10 cellular contexts compared by ENCODE assay signal in genomic region chrX:101619336-101619735, GRCh38. TPM values are rescaled to one million over a fixed set of nuclear protein-coding genes. Genes with fewer than 3 reads are reported as not detected.
DNase-seq lines count a peak whose midpoint lies in the region; ATAC-seq and TF ChIP-seq lines count a peak whose summit lies in the region.
"Had no signal": no experiment of that assay in that cellular context is flagged by ENCODE, and none has a peak within 500 bp of the region (broad histone marks: within the 10 kb centered on the region; RNA-seq: fewer than 3 reads in every experiment).

No MANE protein-coding gene starts in this region.

- H3K27ac Mint-ChIP-seq in activated naive CD4-positive, alpha-beta T cell treated with anti-CD3 and anti-CD28 coated beads, Interleukin-2, amount 50 U/mL, for 72 hours, result peak overlapping the region in 1 of 2 donors; percentile 81
- peak overlapping the region; percentile 64 for H3K27ac Mint-ChIP-seq in activated T-helper 2 cell treated with anti-CD3 and anti-CD28 coated beads, Interferon-gamma antibody, Interleukin-2, Interleukin-4, amounts not matched to agents 10 μg/mL and 5 μg/mL and 100 μg/mL, durations not matched to agents 14 hours and 24 hours and 36 hours
- peak overlapping the region; percentile 83 for H3K27ac Mint-ChIP-seq in stimulated activated naive CD8-positive, alpha-beta T cell treated with anti-CD3 and anti-CD28 coated beads, Interleukin-15, Interleukin-2, amounts not matched to agents 100 ng/mL and 50 ng/mL, for 24 hours

- no peak for TF ChIP-seq CTCF in GM13976 (IDR thresholded peaks at IDR 0.05; ENCODE audit: borderline replicate concordance, control extremely low read depth, extremely low read depth, insufficient read depth, missing control alignments)

- H3K4me1 Mint-ChIP-seq in activated T-helper 2 cell treated with anti-CD3 and anti-CD28 coated beads, Interferon-gamma antibody, Interleukin-2, Interleukin-4, amounts not matched to agents 10 μg/mL and 5 μg/mL and 100 μg/mL, durations not matched to agents 14 hours and 24 hours and 36 hours (ENCODE audit: low read depth), result peaks cover 50% of the 10 kb centered on the region
- H3K4me1 Mint-ChIP-seq in stimulated activated naive CD8-positive, alpha-beta T cell treated with anti-CD3 and anti-CD28 coated beads, Interleukin-15, Interleukin-2, amounts not matched to agents 100 ng/mL and 50 ng/mL, for 24 hours (ENCODE audit: low read depth), result peaks cover 59% of the 10 kb centered on the region

- H4K12ac ChIP-seq in trophoblast cell (ENCODE audit: low read depth, low read length), result no peak overlapping the region

- DNase-seq in activated naive CD4-positive, alpha-beta T cell treated with anti-CD3 and anti-CD28 coated beads, Interleukin-2, amount 50 U/mL, for 72 hours (ENCODE audit: low spot score in 2 of 2), result peak in 1 of 2 donors; percentile 7
- no peak for DNase-seq in activated naive CD4-positive, alpha-beta T cell treated with anti-CD3 and anti-CD28 coated beads, Interleukin-2, amount 50 U/mL, for 16 hours
- peak; percentile 36 for DNase-seq in NCI-H2029 (lab: John Stamatoyannopoulos, UW)
- no peak for DNase-seq in activated T-helper 2 cell treated with anti-CD3 and anti-CD28 coated beads, Interferon-gamma antibody, Interleukin-2, Interleukin-4, amounts not matched to agents 10 μg/mL and 5 μg/mL and 100 μg/mL, durations not matched to agents 14 hours and 24 hours and 36 hours (ENCODE audit: low spot score)
- no peak for DNase-seq in GM13976 (ENCODE audit: low spot score)
- DNase-seq in AG08396 (ENCODE audit: low spot score), result no peak
- DNase-seq in trophoblast cell, result no peak

- H3K4ac ChIP-seq in trophoblast cell (ENCODE audit: low read depth, low read length), result no peak overlapping the region

- H3K9me3 ChIP-seq in trophoblast cell (ENCODE audit: insufficient read depth, low read depth, low read length), result no peaks in the 10 kb centered on the region

- no peak overlapping the region for H2AK5ac ChIP-seq in trophoblast cell (ENCODE audit: low read length)

- H3K36me3 ChIP-seq in trophoblast cell (ENCODE audit: control insufficient read depth in 1 of 2, insufficient read depth in 2 of 2, low read length in 2 of 2), result peaks cover 4 to 5% of the 10 kb centered on the region in 2 experiments

- H4K91ac ChIP-seq in trophoblast cell (ENCODE audit: low read depth, low read length), result no peak overlapping the region

- H3K4me2 ChIP-seq in trophoblast cell (ENCODE audit: low read length), result no peak overlapping the region

- H3K23ac ChIP-seq in trophoblast cell (ENCODE audit: low read length), result no peak overlapping the region

- no peak overlapping the region for H3K9ac ChIP-seq in trophoblast cell (ENCODE audit: low read length)

- no peaks in the 10 kb centered on the region for H3K27me3 Mint-ChIP-seq in activated T-helper 2 cell treated with anti-CD3 and anti-CD28 coated beads, Interferon-gamma antibody, Interleukin-2, Interleukin-4, amounts not matched to agents 10 μg/mL and 5 μg/mL and 100 μg/mL, durations not matched to agents 14 hours and 24 hours and 36 hours (ENCODE audit: low read depth)
- no peaks in the 10 kb centered on the region for H3K27me3 Mint-ChIP-seq in stimulated activated naive CD8-positive, alpha-beta T cell treated with anti-CD3 and anti-CD28 coated beads, Interleukin-15, Interleukin-2, amounts not matched to agents 100 ng/mL and 50 ng/mL, for 24 hours

- H3K27ac ChIP-seq in trophoblast cell (ENCODE audit: low read depth, low read length), result no peak overlapping the region
- H3K27ac ChIP-seq: C4-2B had no signal

- peak; percentile 11 to 21 for ATAC-seq in activated naive CD4-positive, alpha-beta T cell treated with anti-CD3 and anti-CD28 coated beads, Interleukin-2, amount 50 U/mL, for 72 hours
- ATAC-seq: Panc1 had no signal

- no peak overlapping the region for H4K8ac ChIP-seq in trophoblast cell (ENCODE audit: low read depth, low read length)

- peaks cover 16% of the 10 kb centered on the region for H3K79me2 ChIP-seq in trophoblast cell (ENCODE audit: control insufficient read depth, insufficient read depth, low read length, poor library complexity)

- no peak overlapping the region for H3K4me3 ChIP-seq in trophoblast cell (ENCODE audit: low read depth, low read length)

- no peaks in the 10 kb centered on the region for H3K27me3 ChIP-seq in trophoblast cell (ENCODE audit: insufficient read depth, low read length)

- intact Hi-C loops in activated T-helper 2 cell treated with anti-CD3 and anti-CD28 coated beads, Interferon-gamma antibody, Interleukin-2, Interleukin-4, amounts not matched to agents 10 μg/mL and 5 μg/mL and 100 μg/mL, durations not matched to agents 14 hours and 24 hours and 36 hours (cut with micrococcal nuclease), result loop anchor here (5.0 kb wide), 3 partner anchors 138 to 202 kb away; no protein-coding TSS in a partner anchor

- H2BK5ac ChIP-seq in trophoblast cell (ENCODE audit: low read depth, low read length, poor library complexity), result no peak overlapping the region

- H3K18ac ChIP-seq in trophoblast cell (ENCODE audit: low read length), result no peak overlapping the region

- H2BK120ac ChIP-seq in trophoblast cell (ENCODE audit: insufficient read depth, low read length, poor library complexity), result no peak overlapping the region

- in situ Hi-C loops in GM13976 (cut with MboI; ENCODE audit: low sequenced_read_pairs, unreplicated experiment), result no loop called here

- peaks cover 9% of the 10 kb centered on the region for H3K79me1 ChIP-seq in trophoblast cell (ENCODE audit: low read length)

- peaks cover under 1 to 3% of the 10 kb centered on the region in 2 experiments for H3K4me1 ChIP-seq in trophoblast cell (ENCODE audit: control insufficient read depth in 1 of 2, insufficient read depth in 2 of 2, low read length in 2 of 2)

- no peaks in the 10 kb centered on the region for H3K9me3 Mint-ChIP-seq in activated naive CD4-positive, alpha-beta T cell treated with anti-CD3 and anti-CD28 coated beads, Interleukin-2, amount 50 U/mL, for 72 hours
- no peaks in the 10 kb centered on the region for H3K9me3 Mint-ChIP-seq in activated T-helper 2 cell treated with anti-CD3 and anti-CD28 coated beads, Interferon-gamma antibody, Interleukin-2, Interleukin-4, amounts not matched to agents 10 μg/mL and 5 μg/mL and 100 μg/mL, durations not matched to agents 14 hours and 24 hours and 36 hours
- H3K9me3 Mint-ChIP-seq in stimulated activated naive CD8-positive, alpha-beta T cell treated with anti-CD3 and anti-CD28 coated beads, Interleukin-15, Interleukin-2, amounts not matched to agents 100 ng/mL and 50 ng/mL, for 24 hours, result no peaks in the 10 kb centered on the region

- no peak overlapping the region for H3K14ac ChIP-seq in trophoblast cell (ENCODE audit: low read length)

- H2BK12ac ChIP-seq in trophoblast cell (ENCODE audit: low read length), result no peak overlapping the region

- H3K36me3 Mint-ChIP-seq in activated naive CD4-positive, alpha-beta T cell treated with anti-CD3 and anti-CD28 coated beads, Interleukin-2, amount 50 U/mL, for 72 hours, result peaks cover 22 to 26% of the 10 kb centered on the region in 2 donors
- H3K36me3 Mint-ChIP-seq in activated T-helper 2 cell treated with anti-CD3 and anti-CD28 coated beads, Interferon-gamma antibody, Interleukin-2, Interleukin-4, amounts not matched to agents 10 μg/mL and 5 μg/mL and 100 μg/mL, durations not matched to agents 14 hours and 24 hours and 36 hours (ENCODE audit: low read depth), result peaks cover 28% of the 10 kb centered on the region
- peaks cover 15% of the 10 kb centered on the region for H3K36me3 Mint-ChIP-seq in stimulated activated naive CD8-positive, alpha-beta T cell treated with anti-CD3 and anti-CD28 coated beads, Interleukin-15, Interleukin-2, amounts not matched to agents 100 ng/mL and 50 ng/mL, for 24 hours (ENCODE audit: low read depth)

- H2AFZ ChIP-seq in trophoblast cell (ENCODE audit: insufficient read depth, low read length, poor library complexity), result no peak overlapping the region

- peak overlapping the region; percentile 22 for H3K4me3 Mint-ChIP-seq in activated T-helper 2 cell treated with anti-CD3 and anti-CD28 coated beads, Interferon-gamma antibody, Interleukin-2, Interleukin-4, amounts not matched to agents 10 μg/mL and 5 μg/mL and 100 μg/mL, durations not matched to agents 14 hours and 24 hours and 36 hours (ENCODE audit: low read depth)
- peak overlapping the region; percentile 48 for H3K4me3 Mint-ChIP-seq in stimulated activated naive CD8-positive, alpha-beta T cell treated with anti-CD3 and anti-CD28 coated beads, Interleukin-15, Interleukin-2, amounts not matched to agents 100 ng/mL and 50 ng/mL, for 24 hours

RNA-seq across cellular contexts. Expression of gene ARMCX6, which starts 1.5 kb away (rescaled TPM):
- total RNA-seq in activated naive CD4-positive, alpha-beta T cell treated with anti-CD3 and anti-CD28 coated beads, Interleukin-2, amount 50 U/mL, for 72 hours, result 10 to 100 TPM; 36.1 to 44.6 TPM
- 92.1 and 94.5 TPM in 2 replicates for total RNA-seq in activated T-helper 2 cell treated with anti-CD3 and anti-CD28 coated beads, Interferon-gamma antibody, Interleukin-2, Interleukin-4, amounts not matched to agents 10 μg/mL and 5 μg/mL and 100 μg/mL, durations not matched to agents 14 hours and 24 hours and 36 hours
- polyA plus RNA-seq in trophoblast cell (2013), result 58.9 and 59.0 TPM in 2 replicates

RNA-seq across cellular contexts. Expression of gene ARMCX3, which starts 3.6 kb away (rescaled TPM):
- total RNA-seq in activated naive CD4-positive, alpha-beta T cell treated with anti-CD3 and anti-CD28 coated beads, Interleukin-2, amount 50 U/mL, for 72 hours, result 10 to 100 TPM; 34.3 to 43.7 TPM
- total RNA-seq in activated T-helper 2 cell treated with anti-CD3 and anti-CD28 coated beads, Interferon-gamma antibody, Interleukin-2, Interleukin-4, amounts not matched to agents 10 μg/mL and 5 μg/mL and 100 μg/mL, durations not matched to agents 14 hours and 24 hours and 36 hours, result 71.5 and 79.4 TPM in 2 replicates
- 42.3 and 45.4 TPM in 2 replicates for polyA plus RNA-seq in trophoblast cell (2013)

RNA-seq across cellular contexts. Expression of gene ARMCX2, which starts 40.3 kb away (rescaled TPM):
- 10 to 100 TPM; 14.2 to 20.9 TPM for total RNA-seq in activated naive CD4-positive, alpha-beta T cell treated with anti-CD3 and anti-CD28 coated beads, Interleukin-2, amount 50 U/mL, for 72 hours
- total RNA-seq in activated T-helper 2 cell treated with anti-CD3 and anti-CD28 coated beads, Interferon-gamma antibody, Interleukin-2, Interleukin-4, amounts not matched to agents 10 μg/mL and 5 μg/mL and 100 μg/mL, durations not matched to agents 14 hours and 24 hours and 36 hours, result 9.7 and 9.9 TPM in 2 replicates
- 51.3 and 53.9 TPM in 2 replicates for polyA plus RNA-seq in trophoblast cell (2013)
